ENCODE assay signal across 16 cellular contexts in the genomic region with DNA sequence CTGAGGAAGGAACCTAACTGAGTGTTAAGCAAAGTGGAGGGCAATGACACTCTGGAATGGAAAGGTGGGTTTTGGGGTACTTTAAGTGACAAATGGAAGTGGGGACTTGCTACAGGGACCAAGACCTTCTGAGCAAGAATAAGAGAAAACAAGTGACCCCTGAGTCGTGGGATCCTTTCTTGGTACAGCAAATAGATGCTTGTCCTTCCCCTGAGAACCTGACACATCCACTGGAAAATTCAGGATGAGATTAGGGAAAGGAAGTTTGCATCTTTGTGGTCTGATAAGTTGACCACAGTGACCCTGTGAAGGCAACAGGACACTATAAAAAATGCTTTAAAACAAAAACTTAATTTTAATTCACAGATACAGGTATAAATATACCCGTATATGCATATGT. TPM values are rescaled to one million over a fixed set of nuclear protein-coding genes. Genes with fewer than 3 reads are reported as not detected.
DNase-seq lines count a peak whose midpoint lies in the region; TF ChIP-seq lines count a peak whose summit lies in the region.
"Had no signal": no experiment of that assay in that cellular context is flagged by ENCODE, and none has a peak within 500 bp of the region (broad histone marks: within the 10 kb centered on the region; RNA-seq: fewer than 3 reads in every experiment).

No MANE protein-coding gene starts in this region.

- WGBS in esophagus squamous epithelium, 2 donors = 55 to 76% methylated on average over 2 of the region's 2 CpGs
- 60% methylated on average over 2 of the region's 2 CpGs for WGBS in smooth muscle cell (ENCODE audit: low lambda C conversion rate)

- TF ChIP-seq POLR2A in Peyer's patch (IDR thresholded peaks at IDR 0.05) (no peak), esophagus squamous epithelium (IDR thresholded peaks at IDR 0.05) (no peak)

- H3K4me3 ChIP-seq in Peyer's patch (no peak overlapping the region), esophagus squamous epithelium (no peak overlapping the region), smooth muscle cell (no peak overlapping the region)
- H3K4me3 ChIP-seq: GM23248 had no signal

- H3K4me1 ChIP-seq in Peyer's patch = peaks cover 15 to 61% (median 38%) of the 10 kb centered on the region in 4 donors
- H3K4me1 ChIP-seq in esophagus squamous epithelium = peaks cover 52 to 82% (median 63%) of the 10 kb centered on the region in 3 donors
- peaks cover 12% of the 10 kb centered on the region for H3K4me1 ChIP-seq in smooth muscle cell (ENCODE audit: low read depth)

- no peaks in the 10 kb centered on the region for H3K27me3 ChIP-seq in Peyer's patch
- H3K27me3 ChIP-seq in esophagus squamous epithelium = no peaks in the 10 kb centered on the region
- no peaks in the 10 kb centered on the region for H3K27me3 ChIP-seq in smooth muscle cell (ENCODE audit: low read depth)

- no peaks in the 10 kb centered on the region for H3K9me3 ChIP-seq in Peyer's patch
- H3K9me3 ChIP-seq in esophagus squamous epithelium = no peaks in the 10 kb centered on the region
- H3K9me3 ChIP-seq in smooth muscle cell (replicated peaks; ENCODE audit: low read depth) = no peaks in the 10 kb centered on the region

- H4K20me1 ChIP-seq in smooth muscle cell (ENCODE audit: low read depth) = peaks cover 26% of the 10 kb centered on the region

- H2AFZ ChIP-seq in smooth muscle cell (ENCODE audit: low read depth) = no peak overlapping the region
- H2AFZ ChIP-seq: GM23248, parathyroid adenoma had no signal

- intact Hi-C loops in esophagus squamous epithelium (cut with DNase I) = loop anchor here (10.0 kb wide), 1 partner anchor 238 kb away; the partner anchor contains the start of gene PDLIM4
- intact Hi-C loops in head of caudate nucleus (cut with DNase I) = no loop called here

- DNase-seq in T-helper 1 cell (no peak), Peyer's patch (no peak), esophagus squamous epithelium (lab: John Stamatoyannopoulos, UW) (no peak), smooth muscle cell (lab: John Stamatoyannopoulos, UW; ENCODE audit: unreplicated experiment) (no peak), NCI-H1436 treated with DMSO at 0.1 percent for 48 hours (lab: John Stamatoyannopoulos, UW) (no peak), head of caudate nucleus (no peak), COLO668 (lab: John Stamatoyannopoulos, UW; ENCODE audit: unreplicated experiment) (no peak)
- DNase-seq: amniotic stem cell; GM23248; NCI-H1436; stimulated activated CD4-positive, alpha-beta T cell treated with anti-CD3 and anti-CD28 coated beads, Interleukin-4, amount 100 ng/mL, for 24 hours; substantia nigra had no signal

- H3K79me2 ChIP-seq in smooth muscle cell (ENCODE audit: low read depth) = peaks cover 7% of the 10 kb centered on the region

- peak overlapping the region; percentile 94 for H3K27ac Mint-ChIP-seq in T-helper 1 cell treated with Interleukin-12 subunit alpha and Interleukin-12 subunit beta and Interleukin-4 antibody, amounts not matched to agents 30 μg/mL and 1 μg/mL, for 36 hours

- H3K9ac ChIP-seq in smooth muscle cell (ENCODE audit: low read depth) = no peak overlapping the region
- H3K9ac ChIP-seq: GM23248, parathyroid adenoma had no signal

- H3K9me3 Mint-ChIP-seq in T-helper 1 cell treated with Interleukin-12 subunit alpha and Interleukin-12 subunit beta and Interleukin-4 antibody, amounts not matched to agents 30 μg/mL and 1 μg/mL, for 36 hours = no peaks in the 10 kb centered on the region

- H3K4me3 Mint-ChIP-seq in T-helper 1 cell treated with Interleukin-12 subunit alpha and Interleukin-12 subunit beta and Interleukin-4 antibody, amounts not matched to agents 30 μg/mL and 1 μg/mL, for 36 hours = peak overlapping the region; percentile 80

- peaks cover 11% of the 10 kb centered on the region for H3F3A ChIP-seq in smooth muscle cell (ENCODE audit: low read depth)

- H3K27ac ChIP-seq in Peyer's patch (peak overlapping the region; percentile 95 to 100 (median 99)), esophagus squamous epithelium (peak overlapping the region; percentile 95 to 99 (median 98)), smooth muscle cell (ENCODE audit: low read depth) (no peak overlapping the region)
- H3K27ac ChIP-seq: 22Rv1, GM23248, parathyroid adenoma had no signal

- H3K4me1 Mint-ChIP-seq in T-helper 1 cell treated with Interleukin-12 subunit alpha and Interleukin-12 subunit beta and Interleukin-4 antibody, amounts not matched to agents 30 μg/mL and 1 μg/mL, for 36 hours (ENCODE audit: low read depth) = peaks cover 50% of the 10 kb centered on the region

- peaks cover 30% of the 10 kb centered on the region for H3K36me3 Mint-ChIP-seq in T-helper 1 cell treated with Interleukin-12 subunit alpha and Interleukin-12 subunit beta and Interleukin-4 antibody, amounts not matched to agents 30 μg/mL and 1 μg/mL, for 36 hours (ENCODE audit: low read depth)

- peaks cover 0 to 14% (median 0%) of the 10 kb centered on the region in 3 donors for H3K36me3 ChIP-seq in Peyer's patch
- peaks cover 0 to 8% (median 0%) of the 10 kb centered on the region in 3 donors for H3K36me3 ChIP-seq in esophagus squamous epithelium
- H3K36me3 ChIP-seq in smooth muscle cell (ENCODE audit: low read depth) = no peaks in the 10 kb centered on the region

- peak overlapping the region; percentile 18 for H3K4me2 ChIP-seq in smooth muscle cell

- H3K27me3 Mint-ChIP-seq in T-helper 1 cell treated with Interleukin-12 subunit alpha and Interleukin-12 subunit beta and Interleukin-4 antibody, amounts not matched to agents 30 μg/mL and 1 μg/mL, for 36 hours (ENCODE audit: low read depth) = no peaks in the 10 kb centered on the region

- TF ChIP-seq CTCF in Peyer's patch (IDR thresholded peaks at IDR 0.05) (no peak), esophagus squamous epithelium (IDR thresholded peaks at IDR 0.05) (no peak), smooth muscle cell (IDR thresholded peaks at IDR 0.05; ENCODE audit: borderline replicate concordance, insufficient read depth, poor library complexity, severe bottlenecking) (no peak)

RNA-seq across cellular contexts. Expression of gene IRF1, which starts 1.8 kb away (rescaled TPM):
- total RNA-seq in Peyer's patch (100 to 1,000 TPM in 3 of 4 donors, 10 to 100 TPM in 1; 92.7 to 152 (median 122) TPM), esophagus squamous epithelium (10 to 100 TPM in 2 of 4 donors, 1 to 10 TPM in 2; 8.3 to 52.9 (median 13.1) TPM), smooth muscle cell (15.7 and 18.0 TPM in 2 replicates)
- 19.1 and 25.5 TPM in 2 replicates for polyA plus RNA-seq in smooth muscle cell

RNA-seq across cellular contexts. Expression of gene IL5, which starts 50.9 kb away (rescaled TPM):
- total RNA-seq in Peyer's patch = not detected
- total RNA-seq in esophagus squamous epithelium = not detected
- total RNA-seq in smooth muscle cell = not detected in 2 replicates
- not detected in 2 replicates for polyA plus RNA-seq in smooth muscle cell
- total RNA-seq: glomerular endothelial cell, GM23248 had no signal
- polyA plus RNA-seq: GM23248 had no signal
